Comparison of ENCODE assay signal across 18 cellular contexts in genomic region chr14:100048786-100049185, GRCh38. TPM values are rescaled to one million over a fixed set of nuclear protein-coding genes. Genes with fewer than 3 reads are reported as not detected.
DNase-seq lines count a peak whose midpoint lies in the region; ATAC-seq and TF ChIP-seq lines count a peak whose summit lies in the region.
"Had no signal": no experiment of that assay in that cellular context is flagged by ENCODE, and none has a peak within 500 bp of the region (broad histone marks: within the 10 kb centered on the region; RNA-seq: fewer than 3 reads in every experiment).

No MANE protein-coding gene starts in this region.

- 77 to 80% methylated on average over 3 of the region's 3 CpGs for WGBS in GM23248 (ENCODE audit: low coverage in 1 of 2, low lambda C conversion rate in 2 of 2, missing lambda C conversion rate in 2 of 2), 2 experiments

- intact Hi-C loops in mucosa of descending colon (cut with DNase I, micrococcal nuclease): no loop called here

- no peak overlapping the region for H3K9ac ChIP-seq in GM23248

- peak; percentile 65 to 91 for ATAC-seq in naive thymus-derived CD8-positive, alpha-beta T cell
- ATAC-seq in HG03571 (IDR thresholded peaks at IDR 0.05; ENCODE audit: unreplicated experiment) (no peak), mucosa of descending colon (no peak)
- ATAC-seq: left colon had no signal

- H2AFZ ChIP-seq in ACC112 (ENCODE audit: low read length, unreplicated experiment) (no peak overlapping the region), GM23248 (no peak overlapping the region)

- no peaks in the 10 kb centered on the region for H3K9me3 Mint-ChIP-seq in activated naive CD8-positive, alpha-beta T cell (ENCODE audit: low read depth)
- no peaks in the 10 kb centered on the region for H3K9me3 Mint-ChIP-seq in naive thymus-derived CD8-positive, alpha-beta T cell

- H3K4me2 ChIP-seq in GM23248 (ENCODE audit: unreplicated experiment): peak overlapping the region; percentile 22

- H3K4me3 Mint-ChIP-seq in activated naive CD8-positive, alpha-beta T cell: peak overlapping the region; percentile 30
- peak overlapping the region in 1 of 10 donors; percentile 7 for H3K4me3 Mint-ChIP-seq in naive thymus-derived CD8-positive, alpha-beta T cell

- H3K4me1 ChIP-seq in ACC112 (ENCODE audit: control insufficient read depth, insufficient read depth, low read length, unreplicated experiment) (peaks cover 17% of the 10 kb centered on the region), GM23248 (ENCODE audit: insufficient read depth) (peaks cover 25% of the 10 kb centered on the region), mucosa of descending colon (ENCODE audit: low read depth) (no peaks in the 10 kb centered on the region)

- no peaks in the 10 kb centered on the region for H3K36me3 Mint-ChIP-seq in activated naive CD8-positive, alpha-beta T cell
- no peaks in the 10 kb centered on the region for H3K36me3 Mint-ChIP-seq in naive thymus-derived CD8-positive, alpha-beta T cell

- H3K4me3 ChIP-seq in ACC112 (ENCODE audit: low read depth, low read length): no peak overlapping the region
- no peak overlapping the region for H3K4me3 ChIP-seq in GM23248
- no peak overlapping the region for H3K4me3 ChIP-seq in mucosa of descending colon

- H3K27ac Mint-ChIP-seq in activated naive CD8-positive, alpha-beta T cell: peak overlapping the region; percentile 9
- H3K27ac Mint-ChIP-seq in naive thymus-derived CD8-positive, alpha-beta T cell: peak overlapping the region in 7 of 10 donors; percentile 1 to 76 (median 46)
- H3K27ac Mint-ChIP-seq: progenitor cell of endocrine pancreas had no signal

- H3K27ac ChIP-seq in ACC112 (ENCODE audit: low read depth, low read length) (0 out of 2 replicates have a peak overlapping the region, but pooled peaks have one; percentile 21), GM23248 (peak overlapping the region; percentile 23)

- peaks cover 18% of the 10 kb centered on the region for H3F3A ChIP-seq in GM23248 (ENCODE audit: insufficient read depth)

- no peaks in the 10 kb centered on the region for H3K27me3 Mint-ChIP-seq in activated naive CD8-positive, alpha-beta T cell
- H3K27me3 Mint-ChIP-seq in naive thymus-derived CD8-positive, alpha-beta T cell: no peaks in the 10 kb centered on the region
- H3K27me3 Mint-ChIP-seq: progenitor cell of endocrine pancreas had no signal

- no peak for TF ChIP-seq CTCF in mucosa of descending colon (IDR thresholded peaks at IDR 0.05)

- POLR2A ChIA-PET in naive thymus-derived CD8-positive, alpha-beta T cell (lab: Charles Lee): interaction anchor here (1.3 to 52.2 kb wide), 2 partner anchors 12 to 45 kb away, joined by 3 to 2215 read pairs; partner anchors contain the start of gene EVL

- H3K9me3 ChIP-seq in GM23248 (ENCODE audit: low read depth) (no peaks in the 10 kb centered on the region), mucosa of descending colon (no peaks in the 10 kb centered on the region)

- no peaks in the 10 kb centered on the region for H4K20me1 ChIP-seq in GM23248 (ENCODE audit: insufficient read depth)

- peaks cover 16% of the 10 kb centered on the region for H3K4me1 Mint-ChIP-seq in activated naive CD8-positive, alpha-beta T cell (ENCODE audit: low read depth)
- H3K4me1 Mint-ChIP-seq in naive thymus-derived CD8-positive, alpha-beta T cell: peaks cover 7 to 17% (median 11%) of the 10 kb centered on the region in 4 donors

- H3K9me2 ChIP-seq in GM23248 (ENCODE audit: insufficient read depth): no peaks in the 10 kb centered on the region

- H3K27me3 ChIP-seq in ACC112 (ENCODE audit: insufficient read depth, low read length): no peaks in the 10 kb centered on the region
- H3K27me3 ChIP-seq in GM23248 (replicated peaks; ENCODE audit: insufficient read depth): no peaks in the 10 kb centered on the region

- DNase-seq in GM23248 (peak; percentile 26), T-helper 9 cell (no peak), midbrain (lab: John Stamatoyannopoulos, UW) (no peak), mucosa of descending colon (no peak)
- DNase-seq in naive thymus-derived CD8-positive, alpha-beta T cell: peak in 4 of 10 donors; percentile 19 to 60 (median 42)
- DNase-seq: activated CD4-positive, CD25-positive, alpha-beta regulatory T cell; activated gamma-delta T cell; AML-193; DMS 273 treated with DMSO at 0.1 percent for 48 hours; hippocampal formation; Karpas-422; left colon; NCI-H1417 treated with DMSO at 0.1 percent for 48 hours; substantia nigra had no signal

- in situ Hi-C loops in GM23248 (cut with MboI): no loop called here

- no peaks in the 10 kb centered on the region for H3K36me3 ChIP-seq in ACC112 (ENCODE audit: insufficient read depth, low read length)
- no peaks in the 10 kb centered on the region for H3K36me3 ChIP-seq in GM23248 (ENCODE audit: low read depth)
- no peaks in the 10 kb centered on the region for H3K36me3 ChIP-seq in mucosa of descending colon (ENCODE audit: low read depth)

- H3K79me2 ChIP-seq in ACC112 (ENCODE audit: control insufficient read depth, insufficient read depth, low read length, unreplicated experiment): no peaks in the 10 kb centered on the region
- H3K79me2 ChIP-seq in GM23248 (ENCODE audit: insufficient read depth): peaks cover 47% of the 10 kb centered on the region

RNA-seq across cellular contexts. Expression of gene EVL, which starts 16.4 kb away (rescaled TPM):
- total RNA-seq in GM23248 (2014; rRNA removed; shearing (Covaris generic)): 15.8 and 29.9 TPM in 2 replicates
- 6.2 and 6.6 TPM in 2 replicates for polyA plus RNA-seq in GM23248 (2016; fragmentation: Nextera tagmentation; extraction: Ambion mirVana)
- 1,000 to 10,000 TPM; 1,491 to 1,493 TPM for total RNA-seq in naive thymus-derived CD8-positive, alpha-beta T cell
- 100 to 1,000 TPM; 111 to 153 (median 148) TPM for polyA plus RNA-seq in naive thymus-derived CD8-positive, alpha-beta T cell
- total RNA-seq in mucosa of descending colon: 10 to 100 TPM; 32.0 to 42.8 (median 36.0) TPM

Comparison
In these comparisons a context has a peak if more than half of its experiments do, and no peak if none do; other contexts are left out.
1. ATAC-seq: peak in naive thymus-derived CD8-positive, alpha-beta T cell (2 of 2); none in HG03571 (single experiment) and mucosa of descending colon (single experiment).
2. RNA of gene EVL, which starts 16.4 kb away (total RNA-seq): 1,491 to 1,493 TPM in naive thymus-derived CD8-positive, alpha-beta T cell; 32.0 to 42.8 TPM in mucosa of descending colon and 15.8 to 29.9 TPM in GM23248; every median in the first group is over 10 times any median in the second.